In genomic region chr12:9104087-9104486, GRCh38 we compare ENCODE assay signal across 11 cellular contexts. TPM values are rescaled to one million over a fixed set of nuclear protein-coding genes. Genes with fewer than 3 reads are reported as not detected.
"Had no signal": no experiment of that assay in that cellular context is flagged by ENCODE, and none has a peak within 500 bp of the region (broad histone marks: within the 10 kb centered on the region; RNA-seq: fewer than 3 reads in every experiment).

No MANE protein-coding gene starts in this region.

- H3K9me3 ChIP-seq: HAP-1 had no signal

- H2AFZ ChIP-seq: GM23248, GM23338 had no signal

- H3K36me3 ChIP-seq: HAP-1 had no signal

- H3K4me2 ChIP-seq: GM23338 had no signal

- H3K4me1 ChIP-seq: HAP-1 had no signal

- H3K27ac Mint-ChIP-seq: GM23338, H9, HFFc6 had no signal

- H3K4me3 ChIP-seq: GM23248, GM23338, HAP-1 had no signal

- H3K9me3 Mint-ChIP-seq: GM23338, H9 had no signal

- H3K9ac ChIP-seq: GM23248 had no signal

- H3K4me3 Mint-ChIP-seq: GM23338, H9, HFFc6 had no signal

- DNase-seq: GM23248, GOT3, H7, H9, HCEC 1CT, HFFc6 had no signal

- ATAC-seq: GM23338, HCT116 had no signal

- H3K4me1 Mint-ChIP-seq: GM23338, H9 had no signal

- H3K27ac ChIP-seq: GM23248 had no signal

- FAIRE-seq: H1, H54 had no signal

RNA-seq across cellular contexts. Expression of gene A2M, which starts 11.6 kb away (rescaled TPM):
- total RNA-seq: GM23338, H1, H7 had no signal
